In genomic region chr6:150316936-150317335, GRCh38 we compare ENCODE assay signal across 1 cellular context.
TF ChIP-seq lines count a peak whose summit lies in the region.

No MANE protein-coding gene starts in this region.

TF ChIP-seq in K562, 482 proteins besides CTCF, POLR2A, EP300 and RAD21 (continued from another document):
- TF ChIP-seq, protein P1, sequence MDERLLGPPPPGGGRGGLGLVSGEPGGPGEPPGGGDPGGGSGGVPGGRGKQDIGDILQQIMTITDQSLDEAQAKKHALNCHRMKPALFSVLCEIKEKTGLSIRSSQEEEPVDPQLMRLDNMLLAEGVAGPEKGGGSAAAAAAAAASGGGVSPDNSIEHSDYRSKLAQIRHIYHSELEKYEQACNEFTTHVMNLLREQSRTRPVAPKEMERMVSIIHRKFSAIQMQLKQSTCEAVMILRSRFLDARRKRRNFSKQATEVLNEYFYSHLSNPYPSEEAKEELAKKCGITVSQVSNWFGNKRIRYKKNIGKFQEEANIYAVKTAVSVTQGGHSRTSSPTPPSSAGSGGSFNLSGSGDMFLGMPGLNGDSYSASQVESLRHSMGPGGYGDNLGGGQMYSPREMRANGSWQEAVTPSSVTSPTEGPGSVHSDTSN (CRISPR knock-in tag; IDR thresholded peaks at IDR 0.05; ENCODE audit: low read depth) = no peak
- TF ChIP-seq, protein P1 (tag; conservative IDR thresholded peaks at IDR 0.05; ENCODE audit: low read depth) = no peak
- TF ChIP-seq CREB3L1 (IDR thresholded peaks at IDR 0.05; ENCODE audit: borderline replicate concordance, low read depth) = no peak
- TF ChIP-seq ZNF589 (CRISPR knock-in tag; IDR thresholded peaks at IDR 0.05; ENCODE audit: low read depth) = no peak
- TF ChIP-seq ARID3B (CRISPR knock-in tag; IDR thresholded peaks at IDR 0.05; ENCODE audit: borderline replicate concordance) = 0 out of 2 replicates have a peak, but pooled peaks have one; percentile 9
- TF ChIP-seq YY1 (IDR thresholded peaks at IDR 0.05; ENCODE audit: borderline replicate concordance in 1 of 3, control insufficient read depth in 1 of 3, extremely low read depth in 1 of 3, insufficient read depth in 3 of 3, insufficient read length in 1 of 3, insufficient replicate concordance in 2 of 3, low read depth in 1 of 3, low read length in 2 of 3) = no peak
- TF ChIP-seq MBD2 (IDR thresholded peaks at IDR 0.05; ENCODE audit: borderline replicate concordance, low read depth) = no peak
- no peak for TF ChIP-seq NR2C2 (CRISPR knock-in tag; IDR thresholded peaks at IDR 0.05)
- no peak for TF ChIP-seq NR2C2 (tag; IDR thresholded peaks at IDR 0.05)
- TF ChIP-seq HOMEZ (CRISPR knock-in tag; IDR thresholded peaks at IDR 0.05) = 0 out of 2 replicates have a peak, but pooled peaks have one; percentile 34
